12 cellular contexts compared by ENCODE assay signal in genomic region chr6:27541212-27541931, GRCh38.
A peak's percentile ranks its signal among the peaks of the same experiment; 100 is the strongest.
DNase-seq lines count a peak whose midpoint lies in the region; ATAC-seq, FAIRE-seq and TF ChIP-seq lines count a peak whose summit lies in the region.
"Had no signal": no experiment of that assay in that cellular context is flagged by ENCODE, and none has a peak within 500 bp of the region (broad histone marks: within the 10 kb centered on the region; RNA-seq: fewer than 3 reads in every experiment).

No MANE protein-coding gene starts in this region.

- no peaks in the 10 kb centered on the region for H4K20me1 ChIP-seq in GM23338 (replicated peaks; ENCODE audit: insufficient read depth)
- no peaks in the 10 kb centered on the region for H4K20me1 ChIP-seq in endothelial cell of umbilical vein (replicated peaks; ENCODE audit: control insufficient read depth, extremely low read depth, insufficient read depth, low read length)

- peaks cover 11% of the 10 kb centered on the region; the same call in 1 of the 2 replicates for H3K27me3 ChIP-seq in GM23338 (ENCODE audit: insufficient read depth)
- H3K27me3 ChIP-seq in endothelial cell of umbilical vein (ENCODE audit: control insufficient read depth in 2 of 2, insufficient read depth in 2 of 2, low read length in 2 of 2): peaks cover 0 to 2% of the 10 kb centered on the region in 2 experiments
- peaks cover 35% of the 10 kb centered on the region for H3K27me3 ChIP-seq in CD8-positive, alpha-beta memory T cell (ENCODE audit: insufficient read depth, low read length, poor library complexity, severe bottlenecking)

- CTCF ChIA-PET in endothelial cell of umbilical vein (lab: Charles Lee) (interaction anchor here (0.8 to 1.9 kb wide), 4 partner anchors 12 to 254 kb away, joined by 3 to 5 read pairs (median 3); no protein-coding TSS in a partner anchor), T-cell (lab: Charles Lee) (no interaction called here)
- CTCF ChIA-PET in CD8-positive, alpha-beta memory T cell (lab: Charles Lee): no interaction called here

- no peaks in the 10 kb centered on the region for H3K79me2 ChIP-seq in GM23338 (replicated peaks; ENCODE audit: insufficient read depth)
- H3K79me2 ChIP-seq in endothelial cell of umbilical vein (ENCODE audit: control insufficient read depth, insufficient read depth, low read length): no peaks in the 10 kb centered on the region

- peaks cover 3% of the 10 kb centered on the region; the same call in 2 of the 3 replicates for H3K9me3 Mint-ChIP-seq in GM23338
- peaks cover 8 to 34% (median 21%) of the 10 kb centered on the region in 5 donors for H3K9me3 Mint-ChIP-seq in CD8-positive, alpha-beta memory T cell
- peaks cover 7 to 11% (median 8%) of the 10 kb centered on the region in 3 donors for H3K9me3 Mint-ChIP-seq in T-cell

- H3K4me3 ChIP-seq in GM23338 (peak overlapping the region; percentile 21), endothelial cell of umbilical vein (replicated peaks in 1 of 3; ENCODE audit: insufficient read depth in 1 of 3, low read depth in 1 of 3, low read length in 3 of 3) (no peak overlapping the region)
- H3K4me3 ChIP-seq in CD8-positive, alpha-beta memory T cell (ENCODE audit: low read length): no peak overlapping the region
- H3K4me3 ChIP-seq: colonic mucosa had no signal

- H3K9ac ChIP-seq in endothelial cell of umbilical vein (replicated peaks; ENCODE audit: extremely low read depth, insufficient read depth, low read length): no peak overlapping the region

- no peaks in the 10 kb centered on the region for H3K9me3 ChIP-seq in endothelial cell of umbilical vein (replicated peaks; ENCODE audit: control insufficient read depth, insufficient read depth, low read length)
- no peaks in the 10 kb centered on the region for H3K9me3 ChIP-seq in CD8-positive, alpha-beta memory T cell (ENCODE audit: low read length)
- H3K9me3 ChIP-seq: colonic mucosa had no signal

- no peaks in the 10 kb centered on the region for H3K9me2 ChIP-seq in GM23338 (ENCODE audit: insufficient read depth)

- ATAC-seq in GM23338 (peak; percentile 18), T-cell (replicated peaks in 1 of 4) (no peak)
- ATAC-seq: left colon had no signal

- peak overlapping the region; percentile 29 for H3K4me2 ChIP-seq in GM23338
- H3K4me2 ChIP-seq in endothelial cell of umbilical vein (ENCODE audit: insufficient read depth, low read length): no peak overlapping the region

- intact Hi-C loops in endothelial cell of umbilical vein (cut with micrococcal nuclease): no loop called here

- FAIRE-seq in endothelial cell of umbilical vein (lab: Jason Lieb, UNC): peak; percentile 75
- FAIRE-seq: frontal cortex had no signal

- H3K27ac Mint-ChIP-seq in GM23338 (no peak overlapping the region), T-cell (no peak overlapping the region)
- H3K27ac Mint-ChIP-seq in CD8-positive, alpha-beta memory T cell: peak overlapping the region in 1 of 8 donors; percentile 61
- H3K27ac Mint-ChIP-seq: activated naive CD4-positive, alpha-beta T cell treated with anti-CD3 and anti-CD28 coated beads, Interleukin-2, amount 50 U/mL, for 24 hours had no signal

- in situ Hi-C loops in Caki2 (cut with HindIII; ENCODE audit: low pct_unique_long_range_greater_than_20kb, low sequenced_read_pairs): no loop called here

- TF ChIP-seq CTCF in GM23338 (conservative IDR thresholded peaks at IDR 0.05; ENCODE audit: low read depth in 2 of 2) (no peak), endothelial cell of umbilical vein (IDR thresholded peaks at IDR 0.05; ENCODE audit: extremely low read depth in 1 of 2, insufficient read depth in 1 of 2, low read depth in 1 of 2, low read length in 2 of 2) (no peak)

- H3K4me1 Mint-ChIP-seq in GM23338 (peaks cover 13% of the 10 kb centered on the region; the same call in 2 of the 3 replicates), T-cell (peaks cover 13 to 14% (median 14%) of the 10 kb centered on the region in 3 donors)
- H3K4me1 Mint-ChIP-seq in CD8-positive, alpha-beta memory T cell: peaks cover 10 to 18% (median 16%) of the 10 kb centered on the region in 3 donors

- BruUV-seq in endothelial cell of umbilical vein (replicated peaks; lab: Mats Ljungman, UMichigan): no TSS peak

- H3K4me3 Mint-ChIP-seq in GM23338: peak overlapping the region; percentile 58
- no peak overlapping the region for H3K4me3 Mint-ChIP-seq in CD8-positive, alpha-beta memory T cell
- H3K4me3 Mint-ChIP-seq in T-cell: no peak overlapping the region
- H3K4me3 Mint-ChIP-seq: activated naive CD4-positive, alpha-beta T cell treated with anti-CD3 and anti-CD28 coated beads, Interleukin-2, amount 50 U/mL, for 24 hours had no signal

- H3K36me3 ChIP-seq in GM23338 (ENCODE audit: insufficient read depth): no peaks in the 10 kb centered on the region
- H3K36me3 ChIP-seq in endothelial cell of umbilical vein (ENCODE audit: control insufficient read depth in 2 of 2, extremely low read depth in 1 of 2, insufficient read depth in 2 of 2, low read length in 2 of 2): no peaks in the 10 kb centered on the region
- H3K36me3 ChIP-seq in CD8-positive, alpha-beta memory T cell (ENCODE audit: insufficient read depth, low read length): no peaks in the 10 kb centered on the region
- H3K36me3 ChIP-seq: colonic mucosa had no signal

- dilution Hi-C loops in endothelial cell of umbilical vein (cut with MboI; ENCODE audit: extremely low pct_ligation_motif_present, low sequenced_read_pairs): no loop called here

- H3K4me1 ChIP-seq in GM23338 (ENCODE audit: insufficient read depth) (no peaks in the 10 kb centered on the region), endothelial cell of umbilical vein (ENCODE audit: control insufficient read depth, extremely low read depth, insufficient read depth, low read length) (peaks cover 10% of the 10 kb centered on the region)
- H3K4me1 ChIP-seq in CD8-positive, alpha-beta memory T cell (ENCODE audit: insufficient read depth, low read length): no peaks in the 10 kb centered on the region
- H3K4me1 ChIP-seq: colonic mucosa had no signal

- H3K9me1 ChIP-seq in endothelial cell of umbilical vein (replicated peaks; ENCODE audit: control insufficient read depth, extremely low read depth, insufficient read depth, low read length): no peaks in the 10 kb centered on the region

- no peak for TF ChIP-seq POLR2A in endothelial cell of umbilical vein (IDR thresholded peaks at IDR 0.05; ENCODE audit: low read depth, low read length)

- POLR2A ChIA-PET in endothelial cell of umbilical vein (lab: Charles Lee) (no interaction called here), T-cell (lab: Charles Lee) (no interaction called here)
- POLR2A ChIA-PET in CD8-positive, alpha-beta memory T cell (lab: Charles Lee): no interaction called here

- H3K27ac ChIP-seq in GM23338 (ENCODE audit: low read depth) (no peak overlapping the region), endothelial cell of umbilical vein (ENCODE audit: insufficient read depth, low read depth, low read length) (no peak overlapping the region)
- no peak overlapping the region for H3K27ac ChIP-seq in CD8-positive, alpha-beta memory T cell (ENCODE audit: low read depth, low read length)
- H3K27ac ChIP-seq: colonic mucosa had no signal

- H3K27me3 Mint-ChIP-seq in GM23338 (ENCODE audit: insufficient read depth, low read depth, poor library complexity): peaks cover 24% of the 10 kb centered on the region
- peaks cover 69 to 85% of the 10 kb centered on the region in 2 donors for H3K27me3 Mint-ChIP-seq in CD8-positive, alpha-beta memory T cell
- peaks cover 82 to 87% of the 10 kb centered on the region in 2 donors for H3K27me3 Mint-ChIP-seq in T-cell

- no peaks in the 10 kb centered on the region; the same call in 2 of the 3 replicates for H3K36me3 Mint-ChIP-seq in GM23338 (ENCODE audit: low read depth)
- H3K36me3 Mint-ChIP-seq in CD8-positive, alpha-beta memory T cell: no peaks in the 10 kb centered on the region
- no peaks in the 10 kb centered on the region for H3K36me3 Mint-ChIP-seq in T-cell

- H2AFZ ChIP-seq in GM23338 (no peak overlapping the region), endothelial cell of umbilical vein (ENCODE audit: low read depth, low read length) (no peak overlapping the region)

- no peaks in the 10 kb centered on the region for H3F3A ChIP-seq in GM23338 (replicated peaks; ENCODE audit: low read depth)

- DNase-seq in Caki2 (ENCODE audit: low read depth): peak; percentile 35
- peak; percentile 71 for DNase-seq in GM23338 (ENCODE audit: low spot score)
- peak; percentile 50 for DNase-seq in NCI-H748 treated with DMSO at 0.1 percent for 48 hours (lab: John Stamatoyannopoulos, UW)
- DNase-seq in endothelial cell of umbilical vein (ENCODE audit: low read depth, low spot score): peak; percentile 15
- DNase-seq in CD8-positive, alpha-beta memory T cell: no peak
- DNase-seq in T-cell: no peak
- no peak for DNase-seq in activated CD4-positive, CD25-positive, alpha-beta regulatory T cell (lab: John Stamatoyannopoulos, UW)
- DNase-seq: colonic mucosa, COR-L47, left colon had no signal

TF ChIP-seq in GM23338, 12 proteins besides CTCF, POLR2A, EP300 and RAD21 (continues in another document):
- TF ChIP-seq POLR2AphosphoS5 (IDR thresholded peaks at IDR 0.05; ENCODE audit: low read depth): no peak

TF ChIP-seq in endothelial cell of umbilical vein, 7 proteins besides CTCF, POLR2A, EP300 and RAD21:
- TF ChIP-seq, protein P1, sequence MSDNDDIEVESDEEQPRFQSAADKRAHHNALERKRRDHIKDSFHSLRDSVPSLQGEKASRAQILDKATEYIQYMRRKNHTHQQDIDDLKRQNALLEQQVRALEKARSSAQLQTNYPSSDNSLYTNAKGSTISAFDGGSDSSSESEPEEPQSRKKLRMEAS (IDR thresholded peaks at IDR 0.05; ENCODE audit: insufficient read depth, insufficient read length): no peak
- no peak for TF ChIP-seq GATA2 (IDR thresholded peaks at IDR 0.05; ENCODE audit: insufficient read depth, insufficient read length, low read depth, low read length)
TF ChIP-seq in endothelial cell of umbilical vein: peak in this region for 0.

Comparison
In these comparisons a context has a peak if more than half of its experiments do, and no peak if none do; other contexts are left out.
1. DNase-seq: peak in Caki2 (single experiment), GM23338 (single experiment), NCI-H748 treated with DMSO at 0.1 percent for 48 hours (single experiment) and endothelial cell of umbilical vein (single experiment); none in CD8-positive, alpha-beta memory T cell (0 of 5), T-cell (0 of 34) and activated CD4-positive, CD25-positive, alpha-beta regulatory T cell (0 of 4).